ENCODE assay signal across 1 cellular context in genomic region chr1:59707216-59707615, GRCh38.
TF ChIP-seq lines count a peak whose summit lies in the region.

No MANE protein-coding gene starts in this region.

TF ChIP-seq in liver, 16 proteins besides CTCF, POLR2A, EP300 and RAD21 (continued from another document):
- no peak for TF ChIP-seq ZBTB33 (IDR thresholded peaks at IDR 0.05)
- no peak for TF ChIP-seq FOXA1 (IDR thresholded peaks at IDR 0.05)
- TF ChIP-seq EGR1 (IDR thresholded peaks at IDR 0.05; ENCODE audit: low read depth in 2 of 2), result no peak
- TF ChIP-seq NR2F2 (IDR thresholded peaks at IDR 0.05), result peak; percentile 66
- TF ChIP-seq SP1 (IDR thresholded peaks at IDR 0.05), result peak; percentile 5
- TF ChIP-seq JUND (IDR thresholded peaks at IDR 0.05), result no peak
- no peak for TF ChIP-seq ATF3 (IDR thresholded peaks at IDR 0.05)
- TF ChIP-seq MAX (IDR thresholded peaks at IDR 0.05), result no peak
- no peak for TF ChIP-seq HNF4A (conservative IDR thresholded peaks at IDR 0.05)
- no peak for TF ChIP-seq YY1 (IDR thresholded peaks at IDR 0.05)
- no peak for TF ChIP-seq FOXA2 (IDR thresholded peaks at IDR 0.05)
